8 cellular contexts compared by ENCODE assay signal in genomic region chr9:4297795-4298254, GRCh38. TPM values are rescaled to one million over a fixed set of nuclear protein-coding genes. Genes with fewer than 3 reads are reported as not detected.
A peak's percentile ranks its signal among the peaks of the same experiment; 100 is the strongest.
DNase-seq lines count a peak whose midpoint lies in the region; ATAC-seq, FAIRE-seq and TF ChIP-seq lines count a peak whose summit lies in the region.

No MANE protein-coding gene starts in this region.

- no peaks in the 10 kb centered on the region for H3K36me3 ChIP-seq in CD4-positive, CD25-positive, alpha-beta regulatory T cell (ENCODE audit: control insufficient read depth, insufficient read depth, low read length)
- H3K36me3 ChIP-seq in breast epithelium (no peaks in the 10 kb centered on the region), iPS-20b (ENCODE audit: insufficient read depth, low read depth, low read length) (no peaks in the 10 kb centered on the region), skeletal muscle tissue (ENCODE audit: control insufficient read depth in 3 of 3, insufficient read depth in 3 of 3, low read length in 3 of 3) (no peaks in the 10 kb centered on the region)

- TF ChIP-seq CTCF in breast epithelium (IDR thresholded peaks at IDR 0.05): no peak

- no peaks in the 10 kb centered on the region for H3K36me3 Mint-ChIP-seq in CD4-positive, CD25-positive, alpha-beta regulatory T cell
- H3K36me3 Mint-ChIP-seq in T-helper 2 cell treated with Interferon-gamma antibody and Interleukin-4, amounts not matched to agents 5 μg/mL and 100 μg/mL, for 36 hours (ENCODE audit: low read depth): no peaks in the 10 kb centered on the region

- H3K4me1 ChIP-seq in CD4-positive, CD25-positive, alpha-beta regulatory T cell (ENCODE audit: control insufficient read depth, insufficient read depth, low read length, poor library complexity, severe bottlenecking): peaks cover 24% of the 10 kb centered on the region
- no peaks in the 10 kb centered on the region for H3K4me1 ChIP-seq in breast epithelium
- no peaks in the 10 kb centered on the region; the same call in 1 of the 2 replicates for H3K4me1 ChIP-seq in iPS-20b (ENCODE audit: insufficient read depth, low read length)
- H3K4me1 ChIP-seq in skeletal muscle tissue (ENCODE audit: control insufficient read depth in 3 of 3, insufficient read depth in 3 of 3, low read length in 3 of 3): peaks cover 3 to 35% (median 11%) of the 10 kb centered on the region in 3 donors

- TF ChIP-seq POLR2A in breast epithelium (IDR thresholded peaks at IDR 0.05): no peak

- no peaks in the 10 kb centered on the region for H3K9me3 ChIP-seq in CD4-positive, CD25-positive, alpha-beta regulatory T cell (ENCODE audit: control insufficient read depth in 2 of 2, low read length in 2 of 2)
- H3K9me3 ChIP-seq in breast epithelium (no peaks in the 10 kb centered on the region), iPS-20b (ENCODE audit: insufficient read depth, low read depth, low read length) (no peaks in the 10 kb centered on the region), skeletal muscle tissue (ENCODE audit: control insufficient read depth in 3 of 3, low read length in 3 of 3) (no peaks in the 10 kb centered on the region)

- H3K9ac ChIP-seq in iPS-20b (ENCODE audit: low read depth, low read length) (peak overlapping the region; percentile 65; the same call in 1 of the 2 replicates), skeletal muscle tissue (ENCODE audit: low read depth in 1 of 3, low read length in 3 of 3) (peak overlapping the region; percentile 84 to 92 (median 90))

- peak; percentile 8 to 38 for ATAC-seq in CD4-positive, CD25-positive, alpha-beta regulatory T cell (ENCODE audit: low read depth in 2 of 2)
- peak; percentile 48 for ATAC-seq in GM19324 (IDR thresholded peaks at IDR 0.05; ENCODE audit: low FRiP score, unreplicated experiment)

- peak overlapping the region; percentile 51 for H3K4me3 ChIP-seq in CD4-positive, CD25-positive, alpha-beta regulatory T cell (ENCODE audit: low read depth, low read length)
- H3K4me3 ChIP-seq in breast epithelium: peak overlapping the region; percentile 65 to 78 (median 67)
- peak overlapping the region; percentile 77 for H3K4me3 ChIP-seq in iPS-20b (ENCODE audit: low read length)
- peak overlapping the region; percentile 83 to 92 (median 91) for H3K4me3 ChIP-seq in skeletal muscle tissue (ENCODE audit: low read length in 3 of 3)

- H3K27me3 ChIP-seq in CD4-positive, CD25-positive, alpha-beta regulatory T cell (ENCODE audit: control insufficient read depth, insufficient read depth, low read length): peaks cover 53% of the 10 kb centered on the region
- H3K27me3 ChIP-seq in breast epithelium (no peaks in the 10 kb centered on the region), iPS-20b (ENCODE audit: insufficient read depth, low read length) (peaks cover 75% of the 10 kb centered on the region), skeletal muscle tissue (ENCODE audit: control insufficient read depth in 3 of 3, insufficient read depth in 3 of 3, low read length in 3 of 3) (peaks cover 0 to 2% (median 0%) of the 10 kb centered on the region in 3 donors)

- intact Hi-C loops in breast epithelium (cut with DNase I; ENCODE audit: low total_unique reads): no loop called here

- H3K4me3 Mint-ChIP-seq in CD4-positive, CD25-positive, alpha-beta regulatory T cell: peak overlapping the region; percentile 61 to 93 (median 92)
- H3K4me3 Mint-ChIP-seq in T-helper 2 cell treated with Interferon-gamma antibody and Interleukin-4, amounts not matched to agents 5 μg/mL and 100 μg/mL, for 36 hours: peak overlapping the region; percentile 93

- peak overlapping the region in 1 of 3 donors; percentile 84 for H3K27ac Mint-ChIP-seq in CD4-positive, CD25-positive, alpha-beta regulatory T cell
- peak overlapping the region; percentile 89 for H3K27ac Mint-ChIP-seq in T-helper 2 cell treated with Interferon-gamma antibody and Interleukin-4, amounts not matched to agents 5 μg/mL and 100 μg/mL, for 36 hours

- DNase-seq in CD4-positive, CD25-positive, alpha-beta regulatory T cell: peak in 2 of 3 donors; percentile 21 to 44
- DNase-seq in HTR-8/SVneo (ENCODE audit: insufficient read length, low spot score) (peak; percentile 32), breast epithelium (ENCODE audit: low spot score in 2 of 2) (peak in 1 of 2 donors; percentile 38), occipital lobe (lab: John Stamatoyannopoulos, UW) (no peak)
- DNase-seq in T-helper 2 cell treated with Interferon-gamma antibody and Interleukin-4, amounts not matched to agents 5 μg/mL and 100 μg/mL, for 36 hours (ENCODE audit: low spot score): peak; percentile 34

- peaks cover 72% of the 10 kb centered on the region for H3K27me3 Mint-ChIP-seq in CD4-positive, CD25-positive, alpha-beta regulatory T cell
- peaks cover 50% of the 10 kb centered on the region for H3K27me3 Mint-ChIP-seq in T-helper 2 cell treated with Interferon-gamma antibody and Interleukin-4, amounts not matched to agents 5 μg/mL and 100 μg/mL, for 36 hours (ENCODE audit: low read depth)

- peaks cover 0 to 27% (median 12%) of the 10 kb centered on the region in 4 donors for H3K4me1 Mint-ChIP-seq in CD4-positive, CD25-positive, alpha-beta regulatory T cell
- H3K4me1 Mint-ChIP-seq in T-helper 2 cell treated with Interferon-gamma antibody and Interleukin-4, amounts not matched to agents 5 μg/mL and 100 μg/mL, for 36 hours (ENCODE audit: low read depth): peaks cover 21% of the 10 kb centered on the region

- H3K27ac ChIP-seq in CD4-positive, CD25-positive, alpha-beta regulatory T cell (ENCODE audit: insufficient read depth, low read length, poor library complexity, severe bottlenecking): no peak overlapping the region
- H3K27ac ChIP-seq in breast epithelium (peak overlapping the region; percentile 86 to 89), iPS-20b (ENCODE audit: low read length) (no peak overlapping the region), skeletal muscle tissue (ENCODE audit: low read depth, low read length) (peak overlapping the region; percentile 94)

- peaks cover 0 to 3% (median 0%) of the 10 kb centered on the region in 7 donors for H3K9me3 Mint-ChIP-seq in CD4-positive, CD25-positive, alpha-beta regulatory T cell
- no peaks in the 10 kb centered on the region for H3K9me3 Mint-ChIP-seq in T-helper 2 cell treated with Interferon-gamma antibody and Interleukin-4, amounts not matched to agents 5 μg/mL and 100 μg/mL, for 36 hours

- peak; percentile 58 for FAIRE-seq in HTR-8/SVneo (lab: Jason Lieb, UNC)

RNA-seq across cellular contexts. Expression of gene GLIS3, which starts 2.0 kb away (rescaled TPM):
- 0.84 TPM for total RNA-seq in CD4-positive, CD25-positive, alpha-beta regulatory T cell
- polyA plus RNA-seq in CD4-positive, CD25-positive, alpha-beta regulatory T cell: under 1 TPM in 2 of 4 donors, not detected in 2; 0.11 to 0.69 TPM
- total RNA-seq in breast epithelium (10 to 100 TPM; 20.6 to 36.6 (median 24.3) TPM), skeletal muscle tissue (2.6 TPM), occipital lobe (49.3 TPM)

Comparison
In these comparisons a context has a peak if more than half of its experiments do, and no peak if none do; other contexts are left out.
1. H3K27ac ChIP-seq: peak in breast epithelium (2 of 2) and skeletal muscle tissue (single experiment); none in CD4-positive, CD25-positive, alpha-beta regulatory T cell (single experiment) and iPS-20b (single experiment).
2. Peak in every context shown above with its lines, with median percentiles within 50 percentile points of each other: H3K4me3 ChIP-seq.